ENCODE assay signal across 28 cellular contexts in the genomic region with DNA sequence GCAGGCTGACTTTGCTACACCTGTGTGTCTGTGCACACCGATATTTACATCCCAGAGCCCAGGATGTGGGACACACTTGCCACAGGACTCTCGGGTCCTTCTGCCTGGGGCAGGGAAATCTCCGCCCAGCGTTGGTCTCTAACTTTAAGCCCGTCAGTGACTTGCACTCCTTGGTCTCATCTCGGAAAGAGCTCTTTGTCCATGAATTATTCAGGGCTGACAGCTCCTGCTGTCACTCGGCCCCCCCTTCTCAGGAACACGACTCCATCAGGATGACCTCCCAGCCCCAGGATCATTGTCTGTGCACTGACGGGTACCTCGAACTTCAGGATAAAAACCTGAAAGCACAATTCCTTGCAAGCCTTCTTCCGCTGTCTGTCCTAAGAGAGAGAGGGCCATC.
"Had no signal": no experiment of that assay in that cellular context is flagged by ENCODE, and none has a peak within 500 bp of the region (broad histone marks: within the 10 kb centered on the region; RNA-seq: fewer than 3 reads in every experiment).

No MANE protein-coding gene starts in this region.

- H3K27me3 ChIP-seq: ascending aorta, gastrocnemius medialis had no signal

- H3K4me3 ChIP-seq: ascending aorta, coronary artery, dorsolateral prefrontal cortex, gastrocnemius medialis had no signal

- H3K36me3 ChIP-seq: ascending aorta, brain microvascular endothelial cell, gastrocnemius medialis had no signal

- H3K4me3 Mint-ChIP-seq: activated B cell treated with CpG ODN at 0.5 μM for 24 hours; activated CD8-positive, alpha-beta T cell treated with anti-CD3 and anti-CD28 coated beads for 36 hours; activated naive CD4-positive, alpha-beta T cell treated with anti-CD3 and anti-CD28 coated beads, Interleukin-2, amount 10 ng/mL, durations not matched to agents 7 days and 5 days; activated naive CD8-positive, alpha-beta T cell treated with anti-CD3 and anti-CD28 coated beads, Interleukin-2, amount 10 ng/mL, durations not matched to agents 7 days and 5 days; activated T-cell treated with anti-CD3 and anti-CD28 coated beads, Interleukin-2, amount 50 U/mL, for 72 hours; central memory CD8-positive, alpha-beta T cell; dendritic cell treated with granulocyte-macrophage colony-stimulating factor and Interleukin-4, amounts not matched to agents 40 ng/mL and 50 ng/mL, for 4 days; endodermal cell had no signal

- H3K4me1 ChIP-seq: ascending aorta, foreskin keratinocyte had no signal

- H3K4me1 Mint-ChIP-seq: activated B cell treated with CpG ODN at 0.5 μM for 24 hours; central memory CD8-positive, alpha-beta T cell had no signal

- H3K27ac Mint-ChIP-seq: activated B cell treated with CpG ODN at 0.5 μM for 24 hours; activated CD8-positive, alpha-beta T cell treated with anti-CD3 and anti-CD28 coated beads for 36 hours; activated naive CD4-positive, alpha-beta T cell treated with anti-CD3 and anti-CD28 coated beads, Interleukin-2, amount 10 ng/mL, durations not matched to agents 7 days and 5 days; activated naive CD4-positive, alpha-beta T cell treated with anti-CD3 and anti-CD28 coated beads, Interleukin-2, amount 50 U/mL, for 72 hours; activated naive CD8-positive, alpha-beta T cell treated with anti-CD3 and anti-CD28 coated beads, Interleukin-2, amount 10 ng/mL, durations not matched to agents 7 days and 5 days; activated T-cell treated with anti-CD3 and anti-CD28 coated beads, Interleukin-2, amount 50 U/mL, for 72 hours; dendritic cell treated with granulocyte-macrophage colony-stimulating factor and Interleukin-4, amounts not matched to agents 40 ng/mL and 50 ng/mL, for 4 days; endodermal cell had no signal

- DNase-seq: activated B cell treated with CpG ODN at 0.5 μM for 24 hours; activated CD4-positive, alpha-beta T cell treated with anti-CD3 and anti-CD28 coated beads for 48 hours; activated CD4-positive, alpha-beta T cell treated with anti-CD3 and anti-CD28 coated beads, Interleukin-2, amount 50 U/mL, for 1 hour; activated CD4-positive, alpha-beta T cell treated with anti-CD3 and anti-CD28 coated beads, Interleukin-2, amount 50 U/mL, for 48 hours; activated CD8-positive, alpha-beta memory T cell treated with anti-CD3 and anti-CD28 coated beads for 24 hours; activated CD8-positive, alpha-beta T cell treated with anti-CD3 and anti-CD28 coated beads for 36 hours; activated gamma-delta T cell; activated naive CD4-positive, alpha-beta T cell; activated naive CD4-positive, alpha-beta T cell treated with anti-CD3 and anti-CD28 coated beads, Interleukin-2, amount 10 ng/mL, durations not matched to agents 7 days and 5 days; activated naive CD8-positive, alpha-beta T cell treated with anti-CD3 and anti-CD28 coated beads, Interleukin-2, amount 10 ng/mL, durations not matched to agents 7 days and 5 days; activated T-cell treated with anti-CD3 and anti-CD28 coated beads, Interleukin-2, amount 50 U/mL, for 1 hour; activated T-cell treated with anti-CD3 and anti-CD28 coated beads, Interleukin-2, amount 50 U/mL, for 72 hours; brain microvascular endothelial cell; dorsolateral prefrontal cortex; effector memory CD4-positive, alpha-beta T cell; endodermal cell; foreskin keratinocyte; gastrocnemius medialis; glutamatergic neuron; T-helper 2 cell had no signal

- H3K27ac ChIP-seq: ascending aorta, brain microvascular endothelial cell, coronary artery, dorsolateral prefrontal cortex, foreskin keratinocyte, gastrocnemius medialis, VCaP had no signal

- H3K9me3 ChIP-seq: ascending aorta, gastrocnemius medialis had no signal

- ATAC-seq: activated CD4-positive, CD25-positive, alpha-beta regulatory T cell treated with anti-CD3 and anti-CD28 coated beads, Interleukin-2, amount 50 U/mL, for 24 hours; activated CD8-positive, alpha-beta T cell treated with anti-CD3 and anti-CD28 coated beads for 36 hours; activated naive CD4-positive, alpha-beta T cell treated with anti-CD3 and anti-CD28 coated beads, Interleukin-2, amount 50 U/mL, for 72 hours; activated T-cell treated with anti-CD3 and anti-CD28 coated beads, Interleukin-2, amount 50 U/mL, for 72 hours; esophagus mucosa; foreskin keratinocyte; gastrocnemius medialis had no signal

- H3K36me3 Mint-ChIP-seq: activated naive CD4-positive, alpha-beta T cell treated with anti-CD3 and anti-CD28 coated beads, Interleukin-2, amount 10 ng/mL, durations not matched to agents 7 days and 5 days; activated naive CD4-positive, alpha-beta T cell treated with anti-CD3 and anti-CD28 coated beads, Interleukin-2, amount 50 U/mL, for 72 hours had no signal

- H3K9me3 Mint-ChIP-seq: activated B cell treated with CpG ODN at 0.5 μM for 24 hours; activated CD8-positive, alpha-beta T cell treated with anti-CD3 and anti-CD28 coated beads for 36 hours; activated naive CD4-positive, alpha-beta T cell treated with anti-CD3 and anti-CD28 coated beads, Interleukin-2, amount 10 ng/mL, durations not matched to agents 7 days and 5 days; activated naive CD4-positive, alpha-beta T cell treated with anti-CD3 and anti-CD28 coated beads, Interleukin-2, amount 50 U/mL, for 72 hours; activated naive CD8-positive, alpha-beta T cell treated with anti-CD3 and anti-CD28 coated beads, Interleukin-2, amount 10 ng/mL, durations not matched to agents 7 days and 5 days; activated T-cell treated with anti-CD3 and anti-CD28 coated beads, Interleukin-2, amount 50 U/mL, for 72 hours; central memory CD8-positive, alpha-beta T cell; dendritic cell treated with granulocyte-macrophage colony-stimulating factor and Interleukin-4, amounts not matched to agents 40 ng/mL and 50 ng/mL, for 4 days; endodermal cell had no signal
